ENCODE assay signal across 8 cellular contexts in genomic region chr3:124559650-124560405, GRCh38.
DNase-seq lines count a peak whose midpoint lies in the region; ATAC-seq lines count a peak whose summit lies in the region.

No MANE protein-coding gene starts in this region.

- CTCF ChIA-PET in activated CD4-positive, alpha-beta memory T cell treated with anti-CD3 and anti-CD28 coated beads for 36 hours (lab: Charles Lee) = interaction anchor here (0.5 to 12.6 kb wide), 34 partner anchors 9 to 341 kb away, joined by 3 to 258 read pairs (median 3); no protein-coding TSS in a partner anchor

- H3K4ac ChIP-seq in mesenchymal stem cell (ENCODE audit: low read depth in 1 of 2, low read length in 2 of 2) = peak overlapping the region in 1 of 2 experiments; percentile 24

- H4K91ac ChIP-seq in mesenchymal stem cell (ENCODE audit: low read length) = no peak overlapping the region

- H3K27me3 Mint-ChIP-seq in activated CD4-positive, alpha-beta memory T cell treated with anti-CD3 and anti-CD28 coated beads for 36 hours = peaks cover 35% of the 10 kb centered on the region

- H3K4me3 ChIP-seq in mesenchymal stem cell (ENCODE audit: insufficient read depth in 1 of 2, low read depth in 1 of 2, low read length in 2 of 2) = no peak overlapping the region

- DNase-seq in Caki2 (ENCODE audit: low read depth) = peak; percentile 71
- peak; percentile 67 for DNase-seq in NCI-H748 (lab: John Stamatoyannopoulos, UW; ENCODE audit: unreplicated experiment)
- DNase-seq in activated CD4-positive, alpha-beta memory T cell treated with anti-CD3 and anti-CD28 coated beads for 36 hours = peak; percentile 74
- DNase-seq in effector CD8-positive, alpha-beta T cell (lab: John Stamatoyannopoulos, UW) = peak; percentile 14
- peak; percentile 88 for DNase-seq in mesenchymal stem cell
- peak; percentile 25 for DNase-seq in stimulated activated CD8-positive, alpha-beta memory T cell treated with anti-CD3 and anti-CD28 coated beads, Interleukin-15, amount 100 ng/mL, for 1 hour (ENCODE audit: low read depth)

- peaks cover 14% of the 10 kb centered on the region for H3K4me1 ChIP-seq in mesenchymal stem cell (ENCODE audit: control insufficient read depth, insufficient read depth, low read depth, low read length)

- H2BK5ac ChIP-seq in mesenchymal stem cell (ENCODE audit: low read depth, low read length, poor library complexity, severe bottlenecking) = no peak overlapping the region

- H3K36me3 ChIP-seq in mesenchymal stem cell (ENCODE audit: control insufficient read depth in 1 of 2, insufficient read depth in 2 of 2, low read depth in 1 of 2, low read length in 2 of 2) = peaks cover 0 to 4% of the 10 kb centered on the region in 2 experiments

- 12% methylated on average over 7 of the region's 8 CpGs for WGBS in mesenchymal stem cell

- no peak overlapping the region for H3K4me3 Mint-ChIP-seq in activated CD4-positive, alpha-beta memory T cell treated with anti-CD3 and anti-CD28 coated beads for 36 hours

- H3K14ac ChIP-seq in mesenchymal stem cell (ENCODE audit: low read length in 2 of 2) = no peak overlapping the region

- no peaks in the 10 kb centered on the region for H3K9me3 ChIP-seq in mesenchymal stem cell (ENCODE audit: control insufficient read depth, low read length)

- H3K9me3 Mint-ChIP-seq in activated CD4-positive, alpha-beta memory T cell treated with anti-CD3 and anti-CD28 coated beads for 36 hours = no peaks in the 10 kb centered on the region

- no peak overlapping the region for H2BK15ac ChIP-seq in mesenchymal stem cell (ENCODE audit: low read depth, poor library complexity, severe bottlenecking)

- intact Hi-C loops in activated CD4-positive, alpha-beta memory T cell treated with anti-CD3 and anti-CD28 coated beads for 36 hours (cut with micrococcal nuclease) = loop anchor here (10.0 kb wide), 1 partner anchor 345 kb away; no protein-coding TSS in a partner anchor

- in situ Hi-C loops in Caki2 (cut with HindIII; ENCODE audit: low pct_unique_long_range_greater_than_20kb, low sequenced_read_pairs) = loop anchor here (25.0 kb wide), 1 partner anchor 127 kb away; no protein-coding TSS in a partner anchor

- no peak overlapping the region for H2AFZ ChIP-seq in mesenchymal stem cell (ENCODE audit: low read depth, low read length)

- H3K9ac ChIP-seq in mesenchymal stem cell (ENCODE audit: low read length) = peak overlapping the region; percentile 38

- H4K8ac ChIP-seq in mesenchymal stem cell (ENCODE audit: low read length) = no peak overlapping the region

- H2AK5ac ChIP-seq in mesenchymal stem cell (ENCODE audit: low read length, severe bottlenecking) = peak overlapping the region; percentile 26

- no peak overlapping the region for H3K23ac ChIP-seq in mesenchymal stem cell (ENCODE audit: low read length in 2 of 2)

- H3K27ac Mint-ChIP-seq in activated CD4-positive, alpha-beta memory T cell treated with anti-CD3 and anti-CD28 coated beads for 36 hours = no peak overlapping the region

- peak overlapping the region in 1 of 2 experiments; percentile 45 for H2BK12ac ChIP-seq in mesenchymal stem cell (ENCODE audit: low read length in 2 of 2)

- H3K79me1 ChIP-seq in mesenchymal stem cell (replicated peaks; ENCODE audit: low read length, poor library complexity, severe bottlenecking) = no peaks in the 10 kb centered on the region

- no peak overlapping the region for H3K4me2 ChIP-seq in mesenchymal stem cell (ENCODE audit: low read length, poor library complexity, severe bottlenecking)

- ATAC-seq in HG03175 (IDR thresholded peaks at IDR 0.05; ENCODE audit: unreplicated experiment) (peak; percentile 56), HG03460 (IDR thresholded peaks at IDR 0.05; ENCODE audit: unreplicated experiment) (no peak)

- H3K27ac ChIP-seq in mesenchymal stem cell (ENCODE audit: low read length, poor library complexity, severe bottlenecking) = peak overlapping the region; percentile 66

- no peak overlapping the region for H2BK120ac ChIP-seq in mesenchymal stem cell (ENCODE audit: low read depth, low read length)

- H3K4me1 Mint-ChIP-seq in activated CD4-positive, alpha-beta memory T cell treated with anti-CD3 and anti-CD28 coated beads for 36 hours (ENCODE audit: low read depth) = no peaks in the 10 kb centered on the region

- peak overlapping the region; percentile 46 to 71 for H3K18ac ChIP-seq in mesenchymal stem cell (ENCODE audit: low read depth in 1 of 2, low read length in 2 of 2)

- H3K36me3 Mint-ChIP-seq in activated CD4-positive, alpha-beta memory T cell treated with anti-CD3 and anti-CD28 coated beads for 36 hours = no peaks in the 10 kb centered on the region

- H3K27me3 ChIP-seq in mesenchymal stem cell (ENCODE audit: control insufficient read depth in 1 of 2, insufficient read depth in 1 of 2, low read length in 2 of 2) = peaks cover 11 to 18% of the 10 kb centered on the region in 2 experiments

- POLR2A ChIA-PET in activated CD4-positive, alpha-beta memory T cell treated with anti-CD3 and anti-CD28 coated beads for 36 hours (lab: Charles Lee) = no interaction called here

Comparison
In these comparisons a context has a peak if more than half of its experiments do, and no peak if none do; other contexts are left out.
1. DNase-seq: peak in every context shown above with its lines; median percentile 88 in mesenchymal stem cell; 74 in activated CD4-positive, alpha-beta memory T cell treated with anti-CD3 and anti-CD28 coated beads for 36 hours; 71 in Caki2; 67 in NCI-H748; 25 in stimulated activated CD8-positive, alpha-beta memory T cell treated with anti-CD3 and anti-CD28 coated beads, Interleukin-15, amount 100 ng/mL, for 1 hour; 14 in effector CD8-positive, alpha-beta T cell.